1 cellular context compared by ENCODE assay signal in the genomic region with DNA sequence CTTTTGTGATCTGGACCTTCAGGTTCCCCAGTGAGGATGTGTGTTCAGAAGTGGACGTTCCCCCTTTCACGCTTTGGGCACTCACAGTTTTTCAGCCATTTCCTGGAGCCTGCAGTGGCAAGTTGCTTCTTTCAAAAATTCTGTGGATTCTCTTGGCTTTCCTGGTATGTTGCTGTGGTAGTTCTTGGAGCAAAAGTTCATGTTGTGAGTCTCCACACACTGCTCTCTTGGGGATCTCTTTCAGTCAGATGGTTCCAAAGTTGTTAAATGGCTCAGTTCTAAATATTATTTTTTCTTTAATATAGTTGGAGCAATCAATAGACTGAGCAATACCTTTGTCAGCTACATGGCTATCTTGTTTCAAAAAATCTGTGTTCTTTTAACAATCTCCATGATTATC.
TF ChIP-seq lines count a peak whose summit lies in the region.

No MANE protein-coding gene starts in this region.

TF ChIP-seq in HepG2, 621 proteins besides CTCF, POLR2A, EP300 and RAD21 (continued from another document):
- TF ChIP-seq AFF4 (CRISPR knock-in tag; IDR thresholded peaks at IDR 0.05) (no peak), TBX3 (IDR thresholded peaks at IDR 0.05; ENCODE audit: borderline replicate concordance) (no peak), ZBTB43 (CRISPR knock-in tag; conservative IDR thresholded peaks at IDR 0.05) (no peak), ZSCAN29 (CRISPR knock-in tag; conservative IDR thresholded peaks at IDR 0.05) (no peak), ZNF790 (CRISPR knock-in tag; IDR thresholded peaks at IDR 0.05; ENCODE audit: borderline replicate concordance) (no peak), ZNF605 (CRISPR knock-in tag; IDR thresholded peaks at IDR 0.05) (no peak), CCDC6 (CRISPR knock-in tag; IDR thresholded peaks at IDR 0.05) (no peak)
- TF ChIP-seq, protein P1, sequence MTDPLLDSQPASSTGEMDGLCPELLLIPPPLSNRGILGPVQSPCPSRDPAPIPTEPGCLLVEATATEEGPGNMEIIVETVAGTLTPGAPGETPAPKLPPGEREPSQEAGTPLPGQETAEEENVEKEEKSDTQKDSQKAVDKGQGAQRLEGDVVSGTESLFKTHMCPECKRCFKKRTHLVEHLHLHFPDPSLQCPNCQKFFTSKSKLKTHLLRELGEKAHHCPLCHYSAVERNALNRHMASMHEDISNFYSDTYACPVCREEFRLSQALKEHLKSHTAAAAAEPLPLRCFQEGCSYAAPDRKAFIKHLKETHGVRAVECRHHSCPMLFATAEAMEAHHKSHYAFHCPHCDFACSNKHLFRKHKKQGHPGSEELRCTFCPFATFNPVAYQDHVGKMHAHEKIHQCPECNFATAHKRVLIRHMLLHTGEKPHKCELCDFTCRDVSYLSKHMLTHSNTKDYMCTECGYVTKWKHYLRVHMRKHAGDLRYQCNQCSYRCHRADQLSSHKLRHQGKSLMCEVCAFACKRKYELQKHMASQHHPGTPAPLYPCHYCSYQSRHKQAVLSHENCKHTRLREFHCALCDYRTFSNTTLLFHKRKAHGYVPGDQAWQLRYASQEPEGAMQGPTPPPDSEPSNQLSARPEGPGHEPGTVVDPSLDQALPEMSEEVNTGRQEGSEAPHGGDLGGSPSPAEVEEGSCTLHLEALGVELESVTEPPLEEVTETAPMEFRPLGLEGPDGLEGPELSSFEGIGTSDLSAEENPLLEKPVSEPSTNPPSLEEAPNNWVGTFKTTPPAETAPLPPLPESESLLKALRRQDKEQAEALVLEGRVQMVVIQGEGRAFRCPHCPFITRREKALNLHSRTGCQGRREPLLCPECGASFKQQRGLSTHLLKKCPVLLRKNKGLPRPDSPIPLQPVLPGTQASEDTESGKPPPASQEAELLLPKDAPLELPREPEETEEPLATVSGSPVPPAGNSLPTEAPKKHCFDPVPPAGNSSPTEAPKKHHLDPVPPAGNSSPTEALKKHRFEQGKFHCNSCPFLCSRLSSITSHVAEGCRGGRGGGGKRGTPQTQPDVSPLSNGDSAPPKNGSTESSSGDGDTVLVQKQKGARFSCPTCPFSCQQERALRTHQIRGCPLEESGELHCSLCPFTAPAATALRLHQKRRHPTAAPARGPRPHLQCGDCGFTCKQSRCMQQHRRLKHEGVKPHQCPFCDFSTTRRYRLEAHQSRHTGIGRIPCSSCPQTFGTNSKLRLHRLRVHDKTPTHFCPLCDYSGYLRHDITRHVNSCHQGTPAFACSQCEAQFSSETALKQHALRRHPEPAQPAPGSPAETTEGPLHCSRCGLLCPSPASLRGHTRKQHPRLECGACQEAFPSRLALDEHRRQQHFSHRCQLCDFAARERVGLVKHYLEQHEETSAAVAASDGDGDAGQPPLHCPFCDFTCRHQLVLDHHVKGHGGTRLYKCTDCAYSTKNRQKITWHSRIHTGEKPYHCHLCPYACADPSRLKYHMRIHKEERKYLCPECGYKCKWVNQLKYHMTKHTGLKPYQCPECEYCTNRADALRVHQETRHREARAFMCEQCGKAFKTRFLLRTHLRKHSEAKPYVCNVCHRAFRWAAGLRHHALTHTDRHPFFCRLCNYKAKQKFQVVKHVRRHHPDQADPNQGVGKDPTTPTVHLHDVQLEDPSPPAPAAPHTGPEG (CRISPR knock-in tag; IDR thresholded peaks at IDR 0.05): no peak
